Comparison of ENCODE assay signal across 1 cellular context in the genomic region with DNA sequence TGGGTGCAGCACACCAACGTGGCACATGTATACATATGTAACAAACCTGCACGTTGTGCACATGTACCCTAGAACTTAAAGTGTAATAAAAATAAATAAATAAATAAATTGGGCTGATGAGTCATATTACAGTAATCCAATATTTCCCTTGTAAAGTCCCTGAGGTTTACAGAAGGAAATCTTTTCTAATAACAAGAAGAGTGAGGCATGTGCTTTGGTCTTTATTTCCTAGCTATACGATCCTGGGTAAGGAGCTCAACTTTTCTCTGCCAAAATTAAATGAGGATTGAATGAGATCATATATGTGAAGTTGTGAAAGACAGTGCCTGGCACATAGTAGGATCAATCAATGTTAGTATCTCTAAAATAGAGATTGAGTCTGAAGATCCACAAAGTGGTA. TPM values are rescaled to one million over a fixed set of nuclear protein-coding genes. Genes with fewer than 3 reads are reported as not detected.
"Had no signal": no experiment of that assay in that cellular context is flagged by ENCODE, and none has a peak within 500 bp of the region (broad histone marks: within the 10 kb centered on the region; RNA-seq: fewer than 3 reads in every experiment).

No MANE protein-coding gene starts in this region.

RNA-seq across cellular contexts. Expression of a gene that starts 57.5 kb away (rescaled TPM):
- total RNA-seq: lung microvascular endothelial cell had no signal
